Comparison of ENCODE assay signal across 2 cellular contexts in genomic region chr1:149967041-149967440, GRCh38.
TF ChIP-seq lines count a peak whose summit lies in the region.

No MANE protein-coding gene starts in this region.

TF ChIP-seq in WTC11, 78 proteins besides CTCF, POLR2A, EP300 and RAD21:
- TF ChIP-seq ZNF423 (CRISPR knock-in tag; IDR thresholded peaks at IDR 0.05), result no peak
- no peak for TF ChIP-seq JUN (CRISPR knock-in tag; IDR thresholded peaks at IDR 0.05)
TF ChIP-seq in WTC11: peak in this region for 0.

TF ChIP-seq in HepG2, 621 proteins besides CTCF, POLR2A, EP300 and RAD21:
- TF ChIP-seq ZNF205 (CRISPR knock-in tag; IDR thresholded peaks at IDR 0.05), result no peak
